Comparison of ENCODE assay signal across 27 cellular contexts in genomic region chr15:22960587-22960986, GRCh38. TPM values are rescaled to one million over a fixed set of nuclear protein-coding genes. Genes with fewer than 3 reads are reported as not detected.
DNase-seq lines count a peak whose midpoint lies in the region; ATAC-seq and TF ChIP-seq lines count a peak whose summit lies in the region.
"Had no signal": no experiment of that assay in that cellular context is flagged by ENCODE, and none has a peak within 500 bp of the region (broad histone marks: within the 10 kb centered on the region; RNA-seq: fewer than 3 reads in every experiment).

No MANE protein-coding gene starts in this region.

- WGBS in psoas muscle, 3 donors: 82 to 84% (median 82%) methylated on average over 8 of the region's 8 CpGs

- H3K27ac ChIP-seq in left ventricle myocardium inferior (replicated peaks) (peak overlapping the region; percentile 78), psoas muscle (peak overlapping the region; percentile 11)
- H3K27ac ChIP-seq: A549, KMS-11, neutrophil, PC-9 had no signal

- DNase-seq in left ventricle myocardium inferior: no peak
- no peak for DNase-seq in Right ventricle myocardium inferior (ENCODE audit: missing footprints)
- DNase-seq in psoas muscle: no peak
- DNase-seq in NCI-H2081 (lab: John Stamatoyannopoulos, UW): no peak
- DNase-seq in NCI-H526 (lab: John Stamatoyannopoulos, UW): no peak
- DNase-seq in SK-N-DZ (ENCODE audit: low spot score): no peak
- DNase-seq: activated CD4-positive, alpha-beta T cell treated with anti-CD3 and anti-CD28 coated beads for 48 hours; activated CD8-positive, alpha-beta memory T cell treated with anti-CD3 and anti-CD28 coated beads, Interleukin-2, amount 10 ng/mL, durations not matched to agents 7 days and 5 days; activated naive CD4-positive, alpha-beta T cell treated with Interleukin-2 at 50 U/mL for 16 hours; activated T-cell treated with anti-CD3 and anti-CD28 coated beads, Interleukin-2, amount 50 U/mL, for 72 hours; DMS53; endodermal cell; NCI-H1436 treated with DMSO at 0.1 percent for 48 hours; NCI-H2171; NCI-H510A treated with DMSO at 0.1 percent for 48 hours; NK-92 treated with Interleukin-12 subunit alpha and Interleukin-12 subunit beta, amount 100 ng/mL, for 24 hours; PC-9; stimulated activated naive CD4-positive, alpha-beta T cell treated with Interleukin-2 at 50 U/mL for 16 hours; thyroid gland had no signal

- H3K4me1 ChIP-seq in left ventricle myocardium inferior (peaks cover 93% of the 10 kb centered on the region), psoas muscle (peaks cover 14% of the 10 kb centered on the region)

- H3K9me3 ChIP-seq in left ventricle myocardium inferior (replicated peaks): no peaks in the 10 kb centered on the region
- no peaks in the 10 kb centered on the region for H3K9me3 ChIP-seq in psoas muscle
- H3K9me3 ChIP-seq: A549, adrenal gland, neutrophil, SJSA1, thyroid gland had no signal

- H3K36me3 ChIP-seq in left ventricle myocardium inferior (no peaks in the 10 kb centered on the region), psoas muscle (ENCODE audit: insufficient read depth in 1 of 2, low read depth in 1 of 2) (no peaks in the 10 kb centered on the region)
- H3K36me3 ChIP-seq: adrenal gland, neutrophil, thyroid gland had no signal

- H3K27me3 ChIP-seq in left ventricle myocardium inferior (ENCODE audit: low read depth): no peaks in the 10 kb centered on the region
- H3K27me3 ChIP-seq in psoas muscle (ENCODE audit: insufficient read depth in 3 of 3, low read length in 2 of 3): no peaks in the 10 kb centered on the region
- H3K27me3 ChIP-seq: adrenal gland, neutrophil, SJSA1, thyroid gland had no signal

- ATAC-seq in Right ventricle myocardium inferior (no peak), esophagus mucosa (peak; percentile 78), psoas muscle (no peak), HG03139 (IDR thresholded peaks at IDR 0.05; ENCODE audit: unreplicated experiment) (no peak)
- ATAC-seq: A549; activated CD8-positive, alpha-beta memory T cell treated with anti-CD3 and anti-CD28 coated beads, Interleukin-2, amount 10 ng/mL, durations not matched to agents 7 days and 5 days; activated T-cell treated with anti-CD3 and anti-CD28 coated beads, Interleukin-2, amount 50 U/mL, for 72 hours had no signal

- intact Hi-C loops in left ventricle myocardium inferior (cut with micrococcal nuclease): no loop called here
- intact Hi-C loops in Right ventricle myocardium inferior (cut with DNase I): no loop called here
- intact Hi-C loops in psoas muscle (cut with DNase I): no loop called here

- TF ChIP-seq CTCF in left ventricle myocardium inferior (IDR thresholded peaks at IDR 0.05; ENCODE audit: borderline replicate concordance) (no peak), psoas muscle (IDR thresholded peaks at IDR 0.05) (no peak)

- no peak overlapping the region for H3K4me3 ChIP-seq in left ventricle myocardium inferior
- no peak overlapping the region for H3K4me3 ChIP-seq in psoas muscle
- H3K4me3 ChIP-seq: A549, adrenal gland, lung, PC-9, SJSA1, thyroid gland had no signal

RNA-seq across cellular contexts. Expression of gene CYFIP1, which starts 19.6 kb away (rescaled TPM):
- total RNA-seq in left ventricle myocardium inferior (24.1 TPM), Right ventricle myocardium inferior (32.1 TPM), esophagus mucosa (118 TPM), psoas muscle (10 to 100 TPM; 23.3 to 43.0 (median 28.8) TPM)
- 10 to 100 TPM in 2 of 3 donors, 1 to 10 TPM in 1; 9.1 to 17.8 (median 10.0) TPM for polyA plus RNA-seq in psoas muscle
- 70.3 and 81.9 TPM in 2 replicates for polyA plus RNA-seq in SK-N-DZ (2014; cell fraction: cytosol; rRNA removed)
- polyA plus RNA-seq in SK-N-DZ (2014; cell fraction: nucleus; rRNA removed): 67.9 and 92.8 TPM in 2 replicates
